In genomic region chr1:55800503-55800902, GRCh38 we compare ENCODE assay signal across 35 cellular contexts.
DNase-seq lines count a peak whose midpoint lies in the region; ATAC-seq, FAIRE-seq and TF ChIP-seq lines count a peak whose summit lies in the region.
"Had no signal": no experiment of that assay in that cellular context is flagged by ENCODE, and none has a peak within 500 bp of the region (broad histone marks: within the 10 kb centered on the region; RNA-seq: fewer than 3 reads in every experiment).

No MANE protein-coding gene starts in this region.

- H3K27ac ChIP-seq in SK-N-SH (ENCODE audit: low read depth in 2 of 2, low read length in 1 of 2), result no peak overlapping the region
- no peak overlapping the region for H3K27ac ChIP-seq in HEK293 (ENCODE audit: extremely low read depth, low read depth, low read length)
- H3K27ac ChIP-seq in K562 (ENCODE audit: extremely low read depth, low read depth, low read length), result no peak overlapping the region
- no peak overlapping the region for H3K27ac ChIP-seq in Peyer's patch
- H3K27ac ChIP-seq: 22Rv1; A549; BLaER1; BLaER1 treated with 17β-estradiol and CSF1 and Interleukin-3, amounts not matched to agents 10 nM and 100 nM; C4-2B had no signal

- 77% methylated on average over 1 of the region's 1 CpG for WGBS in SK-N-SH (ENCODE audit: low lambda C conversion rate)
- WGBS in K562 (ENCODE audit: insufficient coverage, low coverage, missing lambda C conversion rate), result 0% methylated on average over 1 of the region's 1 CpG

- H3K4me1 ChIP-seq in SK-N-SH (ENCODE audit: control insufficient read depth in 1 of 2, insufficient read depth in 2 of 2, low read depth in 1 of 2, low read length in 1 of 2), result no peaks in the 10 kb centered on the region; a peak in 1 of 4 replicates
- no peaks in the 10 kb centered on the region for H3K4me1 ChIP-seq in HEK293 (ENCODE audit: control insufficient read depth, insufficient read depth, low read length)
- H3K4me1 ChIP-seq in K562 (replicated peaks in 1 of 2; ENCODE audit: control insufficient read depth in 2 of 2, insufficient read depth in 2 of 2, low read length in 2 of 2), result no peaks in the 10 kb centered on the region
- no peaks in the 10 kb centered on the region for H3K4me1 ChIP-seq in Peyer's patch
- H3K4me1 ChIP-seq: A549; BE2C; BLaER1; BLaER1 treated with 17β-estradiol and CSF1 and Interleukin-3, amounts not matched to agents 10 nM and 100 nM; Caco-2 had no signal

- DNase-seq in SK-N-SH (no peak), H54 (ENCODE audit: insufficient read length, low spot score) (no peak), K562 (ENCODE audit: extremely low read depth in 1 of 4, low spot score in 3 of 4) (no peak), cortex of kidney (lab: John Stamatoyannopoulos, UW) (no peak), COLO829 (ENCODE audit: low spot score) (no peak), Peyer's patch (no peak)
- DNase-seq: 8988T; ACHN; AML-193; BE2C; C1 segment of cervical spinal cord; Caco-2; Calu3; CD4-positive, alpha-beta memory T cell; CD4-positive, alpha-beta T cell; CD4-positive, CD25-positive, alpha-beta regulatory T cell; CD8-positive, alpha-beta memory T cell; CD8-positive, alpha-beta T cell; COR-L47; DMS 273 treated with DMSO at 0.1 percent for 48 hours; DMS153; DMS53; DMS79; DMS79 treated with DMSO at 0.1 percent for 48 hours; DND-41; EL had no signal

- H3K9ac ChIP-seq in SK-N-SH (no peak overlapping the region), K562 (ENCODE audit: insufficient read depth in 1 of 2, low read depth in 2 of 2, low read length in 2 of 2) (no peak overlapping the region)
- H3K9ac ChIP-seq: BLaER1; BLaER1 treated with 17β-estradiol and CSF1 and Interleukin-3, amounts not matched to agents 10 nM and 100 nM had no signal

- H3K36me3 ChIP-seq in SK-N-SH (replicated peaks in 1 of 2; ENCODE audit: control insufficient read depth in 1 of 2, insufficient read depth in 2 of 2, low read length in 1 of 2) (no peaks in the 10 kb centered on the region), HEK293 (ENCODE audit: control insufficient read depth in 2 of 2, insufficient read depth in 1 of 2, low read length in 2 of 2) (no peaks in the 10 kb centered on the region), K562 (ENCODE audit: control insufficient read depth, insufficient read depth, low read length) (no peaks in the 10 kb centered on the region), Peyer's patch (no peaks in the 10 kb centered on the region)
- H3K36me3 ChIP-seq: BE2C; BLaER1; BLaER1 treated with 17β-estradiol and CSF1 and Interleukin-3, amounts not matched to agents 10 nM and 100 nM had no signal

- H4K20me1 ChIP-seq in SK-N-SH (ENCODE audit: insufficient read depth) (no peaks in the 10 kb centered on the region), K562 (replicated peaks; ENCODE audit: control insufficient read depth, insufficient read depth, low read length) (no peaks in the 10 kb centered on the region)
- H4K20me1 ChIP-seq: BLaER1; BLaER1 treated with 17β-estradiol and CSF1 and Interleukin-3, amounts not matched to agents 10 nM and 100 nM had no signal

- TF ChIP-seq POLR2A in H54 (IDR thresholded peaks at IDR 0.05; ENCODE audit: low read depth, low read length), result no peak
- no peak for TF ChIP-seq POLR2A in K562 (conservative IDR thresholded peaks at IDR 0.05)
- TF ChIP-seq POLR2A in Peyer's patch (IDR thresholded peaks at IDR 0.05), result no peak

- ATAC-seq in SK-N-SH treated with all-trans-retinoic acid at 6 μM for 48 hours (no peak), K562 (no peak)
- ATAC-seq: A549; CD8-positive, alpha-beta T cell had no signal

- H3K9me3 ChIP-seq in SK-N-SH (no peaks in the 10 kb centered on the region), HEK293 (ENCODE audit: control insufficient read depth, insufficient read depth, low read depth, low read length) (no peaks in the 10 kb centered on the region), K562 (replicated peaks; ENCODE audit: control insufficient read depth, insufficient read depth, low read depth, low read length) (no peaks in the 10 kb centered on the region), Peyer's patch (peaks cover 0 to 3% (median 0%) of the 10 kb centered on the region in 4 donors)
- H3K9me3 ChIP-seq: BE2C, Caco-2 had no signal

- H3K9me1 ChIP-seq in K562 (ENCODE audit: control insufficient read depth, insufficient read depth, low read length), result no peaks in the 10 kb centered on the region

- intact Hi-C loops in K562 (cut with micrococcal nuclease), result no loop called here

- POLR2A ChIA-PET in SK-N-SH (lab: Yijun Ruan, JAX), result no interaction called here
- POLR2A ChIA-PET in HEK293 (lab: Yijun Ruan, JAX), result no interaction called here
- POLR2A ChIA-PET in K562 (lab: Yijun Ruan, JAX), result no interaction called here

- in situ Hi-C loops in K562 (cut with MboI), result no loop called here

- FAIRE-seq in H54 (lab: Jason Lieb, UNC), result peak; percentile 45
- FAIRE-seq in K562 (lab: Jason Lieb, UNC), result no peak
- FAIRE-seq: A204.1, A549, D721Med had no signal

- no peak for TF ChIP-seq EP300 in SK-N-SH (IDR thresholded peaks at IDR 0.05; ENCODE audit: borderline replicate concordance in 1 of 2, low read depth in 1 of 2, low read length in 1 of 2)
- TF ChIP-seq EP300 in K562 (IDR thresholded peaks at IDR 0.05; ENCODE audit: low read length), result no peak

- no peak for TF ChIP-seq CTCF in SK-N-SH (IDR thresholded peaks at IDR 0.05)
- no peak for TF ChIP-seq CTCF in HEK293 (tag by site-specific recombination; IDR thresholded peaks at IDR 0.05)
- TF ChIP-seq CTCF in K562 (IDR thresholded peaks at IDR 0.05 in 2 of 3, conservative IDR thresholded peaks at IDR 0.05 in 1 of 3; ENCODE audit: insufficient read depth in 2 of 3, low read depth in 1 of 3, low read length in 3 of 3), result no peak
- no peak for TF ChIP-seq CTCF in Peyer's patch (IDR thresholded peaks at IDR 0.05)

- no peak for TF ChIP-seq RAD21 in SK-N-SH (IDR thresholded peaks at IDR 0.05; ENCODE audit: low read length)
- no peak for TF ChIP-seq RAD21 in K562 (CRISPR knock-in tag; conservative IDR thresholded peaks at IDR 0.05 in 1 of 2, IDR thresholded peaks at IDR 0.05 in 1 of 2)

- no TSS peak for BruUV-seq in K562 (replicated peaks; lab: Mats Ljungman, UMichigan)

- H3K9me2 ChIP-seq in SK-N-SH, result no peaks in the 10 kb centered on the region

- no peaks in the 10 kb centered on the region for H3F3A ChIP-seq in SK-N-SH (replicated peaks; ENCODE audit: insufficient read depth)

- H3K79me2 ChIP-seq in SK-N-SH (ENCODE audit: insufficient read depth) (no peaks in the 10 kb centered on the region), K562 (ENCODE audit: control insufficient read depth, insufficient read depth, low read length) (no peaks in the 10 kb centered on the region)

- H3K4me2 ChIP-seq in SK-N-SH (no peak overlapping the region), K562 (ENCODE audit: insufficient read depth, low read length) (no peak overlapping the region)
- H3K4me2 ChIP-seq: A549; BLaER1; BLaER1 treated with 17β-estradiol and CSF1 and Interleukin-3, amounts not matched to agents 10 nM and 100 nM had no signal

- H3K27me3 ChIP-seq in SK-N-SH (ENCODE audit: insufficient read depth) (no peaks in the 10 kb centered on the region), K562 (ENCODE audit: control insufficient read depth in 2 of 2, insufficient read depth in 2 of 2, low read length in 2 of 2) (no peaks in the 10 kb centered on the region), Peyer's patch (no peaks in the 10 kb centered on the region)
- H3K27me3 ChIP-seq: BE2C; BLaER1; BLaER1 treated with 17β-estradiol and CSF1 and Interleukin-3, amounts not matched to agents 10 nM and 100 nM had no signal

- no peak overlapping the region for H3K4me3 ChIP-seq in SK-N-SH (ENCODE audit: low read depth in 2 of 2, low read length in 1 of 2)
- H3K4me3 ChIP-seq in HEK293 (ENCODE audit: low read depth, low read length), result no peak overlapping the region
- no peak overlapping the region for H3K4me3 ChIP-seq in K562
- H3K4me3 ChIP-seq in Peyer's patch, result no peak overlapping the region
- H3K4me3 ChIP-seq: A549; BLaER1; BLaER1 treated with 17β-estradiol and CSF1 and Interleukin-3, amounts not matched to agents 10 nM and 100 nM had no signal

- CTCF ChIA-PET in SK-N-SH (lab: Yijun Ruan, JAX) (interaction anchor here (0.6 kb wide), 1 partner anchor 675 kb away, joined by 3 read pairs; no protein-coding TSS in a partner anchor), HEK293 (lab: Yijun Ruan, JAX) (no interaction called here), K562 (lab: Yijun Ruan, JAX; ENCODE audit: low intra/inter-chr PET ratio) (no interaction called here)

- H2AFZ ChIP-seq in SK-N-SH (ENCODE audit: low read depth) (no peak overlapping the region), K562 (ENCODE audit: low read depth, low read length) (no peak overlapping the region)

TF ChIP-seq in SK-N-SH treated with all-trans-retinoic acid at 6 μM for 48 hours, 23 proteins besides CTCF, POLR2A, EP300 and RAD21:
- TF ChIP-seq ZNF8 (CRISPR knock-in tag; IDR thresholded peaks at IDR 0.05), result peak; percentile 91
- no peak for TF ChIP-seq ZFP30 (CRISPR knock-in tag; IDR thresholded peaks at IDR 0.05)
- TF ChIP-seq TCF4 (CRISPR knock-in tag; IDR thresholded peaks at IDR 0.05; ENCODE audit: borderline replicate concordance), result no peak
- TF ChIP-seq TOX (CRISPR knock-in tag; IDR thresholded peaks at IDR 0.05; ENCODE audit: borderline replicate concordance), result no peak
TF ChIP-seq in SK-N-SH treated with all-trans-retinoic acid at 6 μM for 48 hours: peak in this region for 1.

TF ChIP-seq in SK-N-SH, 30 proteins besides CTCF, POLR2A, EP300 and RAD21 (continues in another document):
- TF ChIP-seq POLR2AphosphoS5 (IDR thresholded peaks at IDR 0.05; ENCODE audit: low read depth, low read length), result no peak

TF ChIP-seq in HEK293, 187 proteins besides CTCF, POLR2A, EP300 and RAD21:
- TF ChIP-seq ZNF146 (tag by site-specific recombination; IDR thresholded peaks at IDR 0.05) (peak; percentile 76), ZBTB8A (tag by site-specific recombination; IDR thresholded peaks at IDR 0.05) (no peak)

TF ChIP-seq in K562, 482 proteins besides CTCF, POLR2A, EP300 and RAD21:
- TF ChIP-seq RBM25 (IDR thresholded peaks at IDR 0.05; ENCODE audit: low read depth, low read length, severe bottlenecking), result peak; percentile 26
- TF ChIP-seq CREB3 (tag; conservative IDR thresholded peaks at IDR 0.05; ENCODE audit: low read depth), result no peak
- TF ChIP-seq ZNF175 (CRISPR knock-in tag; IDR thresholded peaks at IDR 0.05; ENCODE audit: low read depth), result no peak
